Comparison of ENCODE assay signal across 18 cellular contexts in the genomic region with DNA sequence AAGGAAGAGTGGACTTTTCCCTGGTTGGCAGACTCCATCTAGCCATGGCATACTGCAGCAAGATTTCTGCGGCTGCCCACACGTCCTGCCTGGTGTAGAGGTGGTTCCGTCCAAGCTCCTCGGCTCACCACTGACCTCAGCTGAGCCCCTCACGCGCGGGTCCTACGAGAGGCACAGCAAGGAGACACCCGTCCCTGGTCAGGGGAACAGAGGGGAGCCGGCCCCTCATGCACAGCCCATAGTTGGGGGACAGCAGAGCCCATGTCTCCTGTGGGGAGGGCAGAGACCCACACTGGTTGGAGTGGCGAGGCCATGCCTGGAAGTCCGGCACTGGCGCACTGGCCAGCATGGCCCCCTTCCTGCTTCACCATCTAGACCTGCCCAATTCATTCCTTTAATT.
DNase-seq lines count a peak whose midpoint lies in the region; ATAC-seq lines count a peak whose summit lies in the region.
"Had no signal": no experiment of that assay in that cellular context is flagged by ENCODE, and none has a peak within 500 bp of the region (broad histone marks: within the 10 kb centered on the region; RNA-seq: fewer than 3 reads in every experiment).

No MANE protein-coding gene starts in this region.

- WGBS in trophoblast cell (ENCODE audit: extremely low coverage, insufficient coverage, insufficient read length): no CpG with 5 or more reads among the region's 13 CpGs

- peaks cover 2% of the 10 kb centered on the region for H3K27me3 Mint-ChIP-seq in activated naive CD8-positive, alpha-beta T cell treated with anti-CD3 and anti-CD28 coated beads, Interleukin-2, amount 10 ng/mL, durations not matched to agents 7 days and 5 days
- H3K27me3 Mint-ChIP-seq in activated naive CD8-positive, alpha-beta T cell treated with anti-CD3 and anti-CD28 coated beads for 36 hours: peaks cover 3% of the 10 kb centered on the region

- H3K27me3 ChIP-seq in trophoblast cell (ENCODE audit: insufficient read depth, low read length): no peaks in the 10 kb centered on the region

- no peak overlapping the region for H2BK120ac ChIP-seq in trophoblast cell (ENCODE audit: insufficient read depth, low read length, poor library complexity)

- H4K91ac ChIP-seq in trophoblast cell (ENCODE audit: low read depth, low read length): no peak overlapping the region

- H4K12ac ChIP-seq in trophoblast cell (ENCODE audit: low read depth, low read length): no peak overlapping the region

- H3K23ac ChIP-seq in trophoblast cell (ENCODE audit: low read length): no peak overlapping the region

- H4K8ac ChIP-seq in trophoblast cell (ENCODE audit: low read depth, low read length): no peak overlapping the region

- H2BK12ac ChIP-seq in trophoblast cell (ENCODE audit: low read length): no peak overlapping the region

- H3K9me3 Mint-ChIP-seq in activated naive CD8-positive, alpha-beta T cell treated with anti-CD3 and anti-CD28 coated beads, Interleukin-2, amount 10 ng/mL, durations not matched to agents 7 days and 5 days: no peaks in the 10 kb centered on the region
- no peaks in the 10 kb centered on the region for H3K9me3 Mint-ChIP-seq in activated naive CD8-positive, alpha-beta T cell treated with anti-CD3 and anti-CD28 coated beads for 36 hours

- H3K27ac Mint-ChIP-seq in activated naive CD8-positive, alpha-beta T cell treated with anti-CD3 and anti-CD28 coated beads, Interleukin-2, amount 10 ng/mL, durations not matched to agents 7 days and 5 days: no peak overlapping the region
- H3K27ac Mint-ChIP-seq in activated naive CD8-positive, alpha-beta T cell treated with anti-CD3 and anti-CD28 coated beads for 36 hours: no peak overlapping the region
- H3K27ac Mint-ChIP-seq: CD14-positive monocyte had no signal

- H3K79me1 ChIP-seq in trophoblast cell (ENCODE audit: low read length): no peaks in the 10 kb centered on the region

- POLR2A ChIA-PET in activated naive CD8-positive, alpha-beta T cell treated with anti-CD3 and anti-CD28 coated beads, Interleukin-2, amount 10 ng/mL, durations not matched to agents 7 days and 5 days (lab: Charles Lee): no interaction called here

- peak overlapping the region; percentile 35 for H2AK5ac ChIP-seq in trophoblast cell (ENCODE audit: low read length)

- H3K4me1 ChIP-seq in trophoblast cell (ENCODE audit: control insufficient read depth in 1 of 2, insufficient read depth in 2 of 2, low read length in 2 of 2): peaks cover 2 to 5% of the 10 kb centered on the region in 2 experiments

- H3K18ac ChIP-seq in trophoblast cell (ENCODE audit: low read length): no peak overlapping the region

- DNase-seq in activated naive CD8-positive, alpha-beta T cell treated with anti-CD3 and anti-CD28 coated beads, Interleukin-2, amount 10 ng/mL, durations not matched to agents 7 days and 5 days: peak; percentile 21
- no peak for DNase-seq in activated naive CD8-positive, alpha-beta T cell treated with anti-CD3 and anti-CD28 coated beads for 36 hours
- peak; percentile 42 for DNase-seq in islet precursor cell
- no peak for DNase-seq in trophoblast cell
- DNase-seq in activated gamma-delta T cell (lab: John Stamatoyannopoulos, UW): no peak
- no peak for DNase-seq in OCI-M1 (lab: John Stamatoyannopoulos, UW)
- DNase-seq in LoVo (ENCODE audit: low spot score): no peak
- DNase-seq: DMS 273 treated with DMSO at 0.1 percent for 48 hours, GF-D8, KG1, NCI-H1048, NCI-H146, NCI-H2081, NCI-H510A, NCI-H82, PC-9 had no signal

- H3K27ac ChIP-seq in trophoblast cell (ENCODE audit: low read depth, low read length): no peak overlapping the region
- H3K27ac ChIP-seq: PC-9 had no signal

- H2AFZ ChIP-seq in trophoblast cell (ENCODE audit: insufficient read depth, low read length, poor library complexity): no peak overlapping the region
- H2AFZ ChIP-seq: GM23338, PC-9 had no signal

- no peak overlapping the region for H3K9ac ChIP-seq in trophoblast cell (ENCODE audit: low read length)

- no peaks in the 10 kb centered on the region for H3K9me3 ChIP-seq in trophoblast cell (ENCODE audit: insufficient read depth, low read depth, low read length)

- H3K4me3 Mint-ChIP-seq in activated naive CD8-positive, alpha-beta T cell treated with anti-CD3 and anti-CD28 coated beads, Interleukin-2, amount 10 ng/mL, durations not matched to agents 7 days and 5 days: no peak overlapping the region
- H3K4me3 Mint-ChIP-seq in activated naive CD8-positive, alpha-beta T cell treated with anti-CD3 and anti-CD28 coated beads for 36 hours: no peak overlapping the region
- H3K4me3 Mint-ChIP-seq: CD14-positive monocyte, GM23338 had no signal

- H3K79me2 ChIP-seq in trophoblast cell (ENCODE audit: control insufficient read depth, insufficient read depth, low read length, poor library complexity): no peaks in the 10 kb centered on the region

- H3K36me3 ChIP-seq in trophoblast cell (ENCODE audit: control insufficient read depth in 1 of 2, insufficient read depth in 2 of 2, low read length in 2 of 2): no peaks in the 10 kb centered on the region

- no peak overlapping the region for H2BK5ac ChIP-seq in trophoblast cell (ENCODE audit: low read depth, low read length, poor library complexity)

- H3K36me3 Mint-ChIP-seq in activated naive CD8-positive, alpha-beta T cell treated with anti-CD3 and anti-CD28 coated beads, Interleukin-2, amount 10 ng/mL, durations not matched to agents 7 days and 5 days: no peaks in the 10 kb centered on the region
- H3K36me3 Mint-ChIP-seq in activated naive CD8-positive, alpha-beta T cell treated with anti-CD3 and anti-CD28 coated beads for 36 hours: no peaks in the 10 kb centered on the region
- H3K36me3 Mint-ChIP-seq: CD14-positive monocyte had no signal

- no peaks in the 10 kb centered on the region for H3K4me1 Mint-ChIP-seq in activated naive CD8-positive, alpha-beta T cell treated with anti-CD3 and anti-CD28 coated beads, Interleukin-2, amount 10 ng/mL, durations not matched to agents 7 days and 5 days
- no peaks in the 10 kb centered on the region for H3K4me1 Mint-ChIP-seq in activated naive CD8-positive, alpha-beta T cell treated with anti-CD3 and anti-CD28 coated beads for 36 hours

- no peak overlapping the region for H3K14ac ChIP-seq in trophoblast cell (ENCODE audit: low read length)

- no peak overlapping the region for H3K4ac ChIP-seq in trophoblast cell (ENCODE audit: low read depth, low read length)

- no peak overlapping the region for H3K4me3 ChIP-seq in trophoblast cell (ENCODE audit: low read depth, low read length)
- H3K4me3 ChIP-seq: GM23338, PC-9 had no signal

- H3K4me2 ChIP-seq in trophoblast cell (ENCODE audit: low read length): no peak overlapping the region
- H3K4me2 ChIP-seq: GM23338, PC-9 had no signal

- no peak for ATAC-seq in activated naive CD8-positive, alpha-beta T cell treated with anti-CD3 and anti-CD28 coated beads, Interleukin-2, amount 10 ng/mL, durations not matched to agents 7 days and 5 days (ENCODE audit: low read depth)

Comparison
In these comparisons a context has a peak if more than half of its experiments do, and no peak if none do; other contexts are left out.
1. DNase-seq: peak in activated naive CD8-positive, alpha-beta T cell treated with anti-CD3 and anti-CD28 coated beads, Interleukin-2, amount 10 ng/mL, durations not matched to agents 7 days and 5 days (single experiment) and islet precursor cell (single experiment); none in activated naive CD8-positive, alpha-beta T cell treated with anti-CD3 and anti-CD28 coated beads for 36 hours (single experiment), trophoblast cell (0 of 2), activated gamma-delta T cell (single experiment), OCI-M1 (single experiment) and LoVo (single experiment).